Comparison of ENCODE assay signal across 8 cellular contexts in the genomic region with DNA sequence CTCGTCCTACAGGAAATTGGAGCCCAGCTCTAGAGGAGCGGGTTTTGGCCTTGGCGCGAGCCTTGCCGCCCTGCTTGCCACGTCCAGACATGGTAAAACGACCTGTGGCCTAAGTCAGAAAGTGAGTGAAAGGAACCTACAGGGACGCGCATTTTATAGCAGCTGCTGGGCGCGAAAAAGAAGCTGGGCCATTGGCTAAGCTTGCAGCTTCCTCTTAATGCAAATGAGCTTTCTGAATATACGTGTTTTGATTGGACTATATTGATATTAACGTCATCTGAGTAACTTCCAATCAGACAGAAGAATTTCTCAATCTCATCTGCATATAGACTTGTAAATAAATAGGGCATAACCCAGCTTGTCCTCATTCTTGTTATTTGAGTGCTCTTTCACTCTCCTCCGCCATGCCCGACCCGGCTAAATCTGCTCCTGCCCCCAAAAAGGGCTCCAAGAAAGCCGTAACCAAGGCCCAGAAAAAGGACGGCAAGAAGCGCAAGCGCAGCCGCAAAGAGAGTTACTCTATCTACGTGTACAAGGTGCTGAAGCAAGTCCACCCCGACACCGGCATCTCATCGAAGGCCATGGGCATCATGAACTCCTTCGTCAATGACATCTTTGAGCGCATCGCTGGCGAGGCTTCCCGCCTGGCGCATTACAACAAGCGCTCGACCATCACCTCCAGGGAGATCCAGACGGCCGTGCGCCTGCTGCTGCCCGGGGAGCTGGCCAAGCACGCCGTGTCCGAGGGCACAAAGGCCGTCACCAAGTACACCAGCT. TPM values are rescaled to one million over a fixed set of nuclear protein-coding genes. Genes with fewer than 3 reads are reported as not detected.
A peak's percentile ranks its signal among the peaks of the same experiment; 100 is the strongest.
DNase-seq lines count a peak whose midpoint lies in the region; ATAC-seq lines count a peak whose summit lies in the region.

No MANE protein-coding gene starts in this region.

- H3K4me3 Mint-ChIP-seq in activated T-cell treated with anti-CD3 and anti-CD28 coated beads, Interleukin-2, amount 50 U/mL, for 24 hours, result no peak overlapping the region
- no peak overlapping the region for H3K4me3 Mint-ChIP-seq in naive thymus-derived CD8-positive, alpha-beta T cell
- no peak overlapping the region for H3K4me3 Mint-ChIP-seq in stimulated activated naive B cell treated with anti-CD40 and anti-IgM and Interleukin-4, amounts not matched to agents 10 μg/mL and 1 μg/mL and 100 μg/mL, for 72 hours

- H3K4me1 Mint-ChIP-seq in activated T-cell treated with anti-CD3 and anti-CD28 coated beads, Interleukin-2, amount 50 U/mL, for 24 hours (ENCODE audit: low read depth), result peaks cover 38% of the 10 kb centered on the region
- H3K4me1 Mint-ChIP-seq in naive thymus-derived CD8-positive, alpha-beta T cell, result peaks cover 7 to 38% (median 28%) of the 10 kb centered on the region in 4 donors
- H3K4me1 Mint-ChIP-seq in stimulated activated naive B cell treated with anti-CD40 and anti-IgM and Interleukin-4, amounts not matched to agents 10 μg/mL and 1 μg/mL and 100 μg/mL, for 72 hours, result peaks cover 21 to 44% of the 10 kb centered on the region in 2 donors

- peak; percentile 47 for ATAC-seq in GM21619 (IDR thresholded peaks at IDR 0.05; ENCODE audit: unreplicated experiment)
- peak; percentile 72 to 78 for ATAC-seq in naive thymus-derived CD8-positive, alpha-beta T cell
- ATAC-seq in stimulated activated naive B cell treated with anti-CD40 and anti-IgM and Interleukin-4, amounts not matched to agents 10 μg/mL and 1 μg/mL and 100 μg/mL, for 72 hours (replicated peaks), result peak; percentile 66 to 67

- DNase-seq in DMS153 treated with DMSO at 0.1 percent for 48 hours (lab: John Stamatoyannopoulos, UW; ENCODE audit: unreplicated experiment) (peak; percentile 96), OCI-M2 (lab: John Stamatoyannopoulos, UW; ENCODE audit: unreplicated experiment) (peak; percentile 96), fibroblast of gingiva (ENCODE audit: low read depth) (peak; percentile 98)
- peak; percentile 99 for DNase-seq in Jurkat, Clone E6-1 (ENCODE audit: low read depth, low spot score)
- peak; percentile 82 for DNase-seq in activated T-cell treated with anti-CD3 and anti-CD28 coated beads, Interleukin-2, amount 50 U/mL, for 24 hours
- peak; percentile 69 to 96 (median 90) for DNase-seq in naive thymus-derived CD8-positive, alpha-beta T cell
- peak; percentile 95 for DNase-seq in stimulated activated naive B cell treated with anti-CD40 and anti-IgM and Interleukin-4, amounts not matched to agents 10 μg/mL and 1 μg/mL and 100 μg/mL, for 72 hours

- no peaks in the 10 kb centered on the region for H3K27me3 Mint-ChIP-seq in activated T-cell treated with anti-CD3 and anti-CD28 coated beads, Interleukin-2, amount 50 U/mL, for 24 hours
- no peaks in the 10 kb centered on the region for H3K27me3 Mint-ChIP-seq in naive thymus-derived CD8-positive, alpha-beta T cell
- H3K27me3 Mint-ChIP-seq in stimulated activated naive B cell treated with anti-CD40 and anti-IgM and Interleukin-4, amounts not matched to agents 10 μg/mL and 1 μg/mL and 100 μg/mL, for 72 hours, result no peaks in the 10 kb centered on the region

- peak overlapping the region; percentile 82 for H3K4me3 ChIP-seq in Jurkat, Clone E6-1 (ENCODE audit: low read length)

- POLR2A ChIA-PET in naive thymus-derived CD8-positive, alpha-beta T cell (lab: Charles Lee), result interaction anchor here (0.6 to 7.8 kb wide), 56 partner anchors 8 to 1872 kb away, joined by 3 to 445 read pairs (median 5); partner anchors contain the start of genes HMGN4, TRIM27, ZNF184 and ZNF391

- no peaks in the 10 kb centered on the region for H3K9me3 Mint-ChIP-seq in activated T-cell treated with anti-CD3 and anti-CD28 coated beads, Interleukin-2, amount 50 U/mL, for 24 hours
- peaks cover 0 to 4% (median 0%) of the 10 kb centered on the region in 9 donors for H3K9me3 Mint-ChIP-seq in naive thymus-derived CD8-positive, alpha-beta T cell
- H3K9me3 Mint-ChIP-seq in stimulated activated naive B cell treated with anti-CD40 and anti-IgM and Interleukin-4, amounts not matched to agents 10 μg/mL and 1 μg/mL and 100 μg/mL, for 72 hours, result peaks cover 3 to 8% of the 10 kb centered on the region in 2 donors

- H3K27ac Mint-ChIP-seq in activated T-cell treated with anti-CD3 and anti-CD28 coated beads, Interleukin-2, amount 50 U/mL, for 24 hours, result no peak overlapping the region
- H3K27ac Mint-ChIP-seq in naive thymus-derived CD8-positive, alpha-beta T cell, result no peak overlapping the region
- no peak overlapping the region for H3K27ac Mint-ChIP-seq in stimulated activated naive B cell treated with anti-CD40 and anti-IgM and Interleukin-4, amounts not matched to agents 10 μg/mL and 1 μg/mL and 100 μg/mL, for 72 hours

- H3K36me3 Mint-ChIP-seq in activated T-cell treated with anti-CD3 and anti-CD28 coated beads, Interleukin-2, amount 50 U/mL, for 24 hours (ENCODE audit: low read depth), result peaks cover 13% of the 10 kb centered on the region
- no peaks in the 10 kb centered on the region for H3K36me3 Mint-ChIP-seq in naive thymus-derived CD8-positive, alpha-beta T cell
- peaks cover 11 to 20% of the 10 kb centered on the region in 2 donors for H3K36me3 Mint-ChIP-seq in stimulated activated naive B cell treated with anti-CD40 and anti-IgM and Interleukin-4, amounts not matched to agents 10 μg/mL and 1 μg/mL and 100 μg/mL, for 72 hours

RNA-seq across cellular contexts. Expression of gene OR2B2, which starts 18.9 kb away (rescaled TPM):
- not detected for polyA plus RNA-seq in Jurkat, Clone E6-1 (2012; ENCODE audit: insufficient read depth, insufficient read length)
- not detected for total RNA-seq in naive thymus-derived CD8-positive, alpha-beta T cell
- not detected for polyA plus RNA-seq in naive thymus-derived CD8-positive, alpha-beta T cell

Comparison
In these comparisons a context has a peak if more than half of its experiments do, and no peak if none do; other contexts are left out.
1. Peak in every context shown above with its lines: DNase-seq, ATAC-seq and H3K4me3 ChIP-seq.